Comparison of ENCODE assay signal across 29 cellular contexts in genomic region chr13:105414639-105415038, GRCh38. TPM values are rescaled to one million over a fixed set of nuclear protein-coding genes. Genes with fewer than 3 reads are reported as not detected.
DNase-seq lines count a peak whose midpoint lies in the region; ATAC-seq, FAIRE-seq and TF ChIP-seq lines count a peak whose summit lies in the region.
"Had no signal": no experiment of that assay in that cellular context is flagged by ENCODE, and none has a peak within 500 bp of the region (broad histone marks: within the 10 kb centered on the region; RNA-seq: fewer than 3 reads in every experiment).

No MANE protein-coding gene starts in this region.

- no peak for TF ChIP-seq RAD21 in HepG2 (CRISPR knock-in tag; IDR thresholded peaks at IDR 0.05)
- TF ChIP-seq RAD21 in IMR-90 (IDR thresholded peaks at IDR 0.05; ENCODE audit: low read length): no peak
- TF ChIP-seq RAD21 in K562 (CRISPR knock-in tag; conservative IDR thresholded peaks at IDR 0.05 in 1 of 2, IDR thresholded peaks at IDR 0.05 in 1 of 2): no peak
- no peak for TF ChIP-seq RAD21 in SK-N-SH (IDR thresholded peaks at IDR 0.05; ENCODE audit: low read length)

- H2BK20ac ChIP-seq in IMR-90 (ENCODE audit: low read depth, low read length): no peak overlapping the region

- H3F3A ChIP-seq in SK-N-SH (replicated peaks; ENCODE audit: insufficient read depth): no peaks in the 10 kb centered on the region

- H4K20me1 ChIP-seq in HepG2 (ENCODE audit: insufficient read depth, low read length): no peaks in the 10 kb centered on the region
- no peaks in the 10 kb centered on the region for H4K20me1 ChIP-seq in IMR-90 (ENCODE audit: insufficient read depth, low read length)
- H4K20me1 ChIP-seq in K562 (replicated peaks; ENCODE audit: control insufficient read depth, insufficient read depth, low read length): no peaks in the 10 kb centered on the region
- H4K20me1 ChIP-seq in SK-N-SH (ENCODE audit: insufficient read depth): no peaks in the 10 kb centered on the region
- H4K20me1 ChIP-seq: BLaER1 had no signal

- BruUV-seq in HepG2 (replicated peaks; lab: Mats Ljungman, UMichigan) (no TSS peak), IMR-90 (replicated peaks; lab: Mats Ljungman, UMichigan) (no TSS peak), K562 (replicated peaks; lab: Mats Ljungman, UMichigan) (no TSS peak)

- no peak overlapping the region for H3K4me3 ChIP-seq in HepG2 (replicated peaks in 1 of 3; ENCODE audit: insufficient read depth in 1 of 3, low read depth in 2 of 3, low read length in 3 of 3)
- no peak overlapping the region for H3K4me3 ChIP-seq in right lobe of liver
- no peak overlapping the region for H3K4me3 ChIP-seq in IMR-90 (ENCODE audit: insufficient read depth, low read depth, low read length)
- no peak overlapping the region for H3K4me3 ChIP-seq in K562
- no peak overlapping the region for H3K4me3 ChIP-seq in SK-N-SH (ENCODE audit: low read depth in 2 of 2, low read length in 1 of 2)
- H3K4me3 ChIP-seq: BLaER1, GM12878 had no signal

- no peak overlapping the region for H3K4ac ChIP-seq in IMR-90 (ENCODE audit: low read depth, low read length)

- H4K91ac ChIP-seq in IMR-90 (ENCODE audit: insufficient read depth, low read depth, low read length): no peak overlapping the region

- intact Hi-C loops in HepG2 (cut with micrococcal nuclease; ENCODE audit: unreplicated experiment) (no loop called here), right lobe of liver (cut with DNase I) (no loop called here), IMR-90 (cut with micrococcal nuclease) (no loop called here), K562 (cut with micrococcal nuclease) (no loop called here)

- TF ChIP-seq POLR2A in HepG2 (IDR thresholded peaks at IDR 0.05; ENCODE audit: insufficient read depth in 1 of 2, low read depth in 2 of 2, low read length in 2 of 2): no peak
- no peak for TF ChIP-seq POLR2A in right lobe of liver (IDR thresholded peaks at IDR 0.05)
- no peak for TF ChIP-seq POLR2A in IMR-90 (IDR thresholded peaks at IDR 0.05; ENCODE audit: low read depth, low read length)
- no peak for TF ChIP-seq POLR2A in K562 (conservative IDR thresholded peaks at IDR 0.05)

- CTCF ChIA-PET in HepG2 (lab: Yijun Ruan, JAX; ENCODE audit: low intra/inter-chr PET ratio, low total read pairs) (no interaction called here), IMR-90 (lab: Yijun Ruan, JAX) (no interaction called here), K562 (lab: Yijun Ruan, JAX; ENCODE audit: low intra/inter-chr PET ratio) (no interaction called here), SK-N-SH (lab: Yijun Ruan, JAX) (no interaction called here)

- no peak overlapping the region for H3K23ac ChIP-seq in IMR-90 (ENCODE audit: low read depth, low read length)

- dilution Hi-C loops in IMR-90 (cut with HindIII; ENCODE audit: low sequenced_read_pairs, unreplicated experiment): no loop called here

- no peak overlapping the region for H2AK5ac ChIP-seq in IMR-90 (ENCODE audit: low read depth, low read length)

- H3K27me3 ChIP-seq in HepG2 (ENCODE audit: control insufficient read depth in 1 of 2, insufficient read depth in 2 of 2, low read length in 2 of 2) (no peaks in the 10 kb centered on the region), right lobe of liver (no peaks in the 10 kb centered on the region), IMR-90 (ENCODE audit: control insufficient read depth, insufficient read depth, low read length) (no peaks in the 10 kb centered on the region), K562 (ENCODE audit: control insufficient read depth in 2 of 2, insufficient read depth in 2 of 2, low read length in 2 of 2) (no peaks in the 10 kb centered on the region), SK-N-SH (ENCODE audit: insufficient read depth) (no peaks in the 10 kb centered on the region)
- H3K27me3 ChIP-seq: BE2C, BLaER1 had no signal

- DNase-seq in HepG2 (ENCODE audit: low spot score): no peak
- no peak for DNase-seq in right lobe of liver
- no peak for DNase-seq in IMR-90
- no peak for DNase-seq in K562 (ENCODE audit: extremely low read depth in 1 of 4, low spot score in 3 of 4)
- DNase-seq in GM10266 (ENCODE audit: extremely low spot score): no peak
- no peak for DNase-seq in SK-N-SH
- DNase-seq: ACHN; BE2C; C1 segment of cervical spinal cord; CD4-positive, alpha-beta memory T cell; CD4-positive, CD25-positive, alpha-beta regulatory T cell; CD8-positive, alpha-beta memory T cell; COR-L47; DMS 273 treated with DMSO at 0.1 percent for 48 hours; DMS153; DMS53; DMS79; GF-D8 had no signal

- no peaks in the 10 kb centered on the region for H3K36me3 ChIP-seq in HepG2 (replicated peaks in 1 of 2; ENCODE audit: control insufficient read depth in 1 of 2, insufficient read depth in 2 of 2, low read length in 2 of 2)
- H3K36me3 ChIP-seq in right lobe of liver: no peaks in the 10 kb centered on the region
- no peaks in the 10 kb centered on the region for H3K36me3 ChIP-seq in IMR-90 (ENCODE audit: control insufficient read depth, insufficient read depth, low read length)
- H3K36me3 ChIP-seq in K562 (ENCODE audit: control insufficient read depth, insufficient read depth, low read length): no peaks in the 10 kb centered on the region
- no peaks in the 10 kb centered on the region for H3K36me3 ChIP-seq in SK-N-SH (replicated peaks in 1 of 2; ENCODE audit: control insufficient read depth in 1 of 2, insufficient read depth in 2 of 2, low read length in 1 of 2)
- H3K36me3 ChIP-seq: BE2C, BLaER1 had no signal

- H3K4me2 ChIP-seq in HepG2 (ENCODE audit: low read depth, low read length) (no peak overlapping the region), IMR-90 (ENCODE audit: low read depth, low read length) (no peak overlapping the region), K562 (ENCODE audit: insufficient read depth, low read length) (no peak overlapping the region), SK-N-SH (no peak overlapping the region)
- H3K4me2 ChIP-seq: BLaER1 had no signal

- TF ChIP-seq EP300 in HepG2 (IDR thresholded peaks at IDR 0.05; ENCODE audit: low read depth in 2 of 2, low read length in 2 of 2) (no peak), HepG2 (CRISPR knock-in tag; IDR thresholded peaks at IDR 0.05; ENCODE audit: borderline replicate concordance) (no peak), K562 (IDR thresholded peaks at IDR 0.05; ENCODE audit: low read length) (no peak), SK-N-SH (IDR thresholded peaks at IDR 0.05; ENCODE audit: borderline replicate concordance in 1 of 2, low read depth in 1 of 2, low read length in 1 of 2) (no peak)

- no peak overlapping the region for H3K14ac ChIP-seq in IMR-90 (replicated peaks; ENCODE audit: low read depth, low read length)

- H2AK9ac ChIP-seq in IMR-90 (replicated peaks; ENCODE audit: low read depth, low read length, poor library complexity): no peak overlapping the region

- no peak overlapping the region for H3K18ac ChIP-seq in IMR-90 (ENCODE audit: low read depth, low read length)

- no peaks in the 10 kb centered on the region for H3K4me1 ChIP-seq in HepG2 (ENCODE audit: insufficient read depth, low read length)
- no peaks in the 10 kb centered on the region for H3K4me1 ChIP-seq in right lobe of liver
- H3K4me1 ChIP-seq in IMR-90 (ENCODE audit: control insufficient read depth, insufficient read depth, low read length): no peaks in the 10 kb centered on the region
- H3K4me1 ChIP-seq in K562 (replicated peaks in 1 of 2; ENCODE audit: control insufficient read depth in 2 of 2, insufficient read depth in 2 of 2, low read length in 2 of 2): no peaks in the 10 kb centered on the region
- H3K4me1 ChIP-seq in SK-N-SH (ENCODE audit: control insufficient read depth in 1 of 2, insufficient read depth in 2 of 2, low read depth in 1 of 2, low read length in 1 of 2): no peaks in the 10 kb centered on the region
- H3K4me1 ChIP-seq: BE2C, BLaER1 had no signal

- POLR2A ChIA-PET in HepG2 (lab: Yijun Ruan, JAX): no interaction called here
- POLR2A ChIA-PET in IMR-90 (lab: Charles Lee; ENCODE audit: unreplicated experiment): no interaction called here
- POLR2A ChIA-PET in K562 (lab: Yijun Ruan, JAX): no interaction called here
- POLR2A ChIA-PET in SK-N-SH (lab: Yijun Ruan, JAX): no interaction called here

- no peak overlapping the region for H2BK120ac ChIP-seq in IMR-90 (ENCODE audit: low read depth, low read length)

- TF ChIP-seq CTCF in HepG2 (CRISPR knock-in tag; IDR thresholded peaks at IDR 0.05): no peak
- no peak for TF ChIP-seq CTCF in right lobe of liver (IDR thresholded peaks at IDR 0.05)
- TF ChIP-seq CTCF in IMR-90 (conservative IDR thresholded peaks at IDR 0.05; ENCODE audit: low read depth, low read length): no peak
- TF ChIP-seq CTCF in K562 (IDR thresholded peaks at IDR 0.05 in 2 of 3, conservative IDR thresholded peaks at IDR 0.05 in 1 of 3; ENCODE audit: insufficient read depth in 2 of 3, low read depth in 1 of 3, low read length in 3 of 3): no peak
- no peak for TF ChIP-seq CTCF in GM10266 (IDR thresholded peaks at IDR 0.05; ENCODE audit: control insufficient read depth, insufficient read depth, low read depth, missing control alignments)
- no peak for TF ChIP-seq CTCF in SK-N-SH (IDR thresholded peaks at IDR 0.05)

- in situ Hi-C loops in HepG2 (cut with HindIII; ENCODE audit: extremely low pct_ligation_motif_present, low pct_unique_long_range_greater_than_20kb) (loop anchor here (25.0 kb wide), 1 partner anchor 1123 kb away; the partner anchor contains the start of gene EFNB2), IMR-90 (cut with MboI; ENCODE audit: low sequenced_read_pairs) (no loop called here), K562 (cut with MboI) (no loop called here)

- H3K79me2 ChIP-seq in HepG2 (ENCODE audit: insufficient read depth, low read length): no peaks in the 10 kb centered on the region
- H3K79me2 ChIP-seq in K562 (ENCODE audit: control insufficient read depth, insufficient read depth, low read length): no peaks in the 10 kb centered on the region
- H3K79me2 ChIP-seq in SK-N-SH (ENCODE audit: insufficient read depth): no peaks in the 10 kb centered on the region

- 10% methylated on average over 1 of the region's 1 CpG for WGBS in HepG2 (ENCODE audit: low lambda C conversion rate)
- 12% methylated on average over 1 of the region's 1 CpG for WGBS in right lobe of liver (ENCODE audit: insufficient coverage, low coverage, low lambda C conversion rate, missing lambda C conversion rate)
- WGBS in IMR-90 (ENCODE audit: extremely low coverage in 2 of 2, insufficient read length in 1 of 2), 2 experiments: no CpG with 5 or more reads among the region's 1 CpG
- 11% methylated on average over 1 of the region's 1 CpG for WGBS in K562 (ENCODE audit: insufficient coverage, low coverage, missing lambda C conversion rate)
- WGBS in SK-N-SH (ENCODE audit: low lambda C conversion rate): 75% methylated on average over 1 of the region's 1 CpG

- H3K9ac ChIP-seq in HepG2 (ENCODE audit: insufficient read depth, low read depth, low read length) (no peak overlapping the region), IMR-90 (ENCODE audit: low read depth, low read length) (no peak overlapping the region), K562 (ENCODE audit: insufficient read depth in 1 of 2, low read depth in 2 of 2, low read length in 2 of 2) (no peak overlapping the region), SK-N-SH (no peak overlapping the region)
- H3K9ac ChIP-seq: BLaER1 had no signal

- H3K9me2 ChIP-seq in SK-N-SH: no peaks in the 10 kb centered on the region

- no peak overlapping the region for H4K8ac ChIP-seq in IMR-90 (ENCODE audit: low read depth in 2 of 2, low read length in 2 of 2)

- H3K27ac ChIP-seq in HepG2 (ENCODE audit: extremely low read length, insufficient read depth, low read length) (no peak overlapping the region), right lobe of liver (no peak overlapping the region), IMR-90 (ENCODE audit: insufficient read depth, low read length) (no peak overlapping the region), K562 (ENCODE audit: extremely low read depth, low read depth, low read length) (no peak overlapping the region), SK-N-SH (ENCODE audit: low read depth in 2 of 2, low read length in 1 of 2) (no peak overlapping the region)
- H3K27ac ChIP-seq: 22Rv1, BLaER1 had no signal

- H3K9me1 ChIP-seq in IMR-90 (ENCODE audit: insufficient read depth, low read length) (no peaks in the 10 kb centered on the region), K562 (ENCODE audit: control insufficient read depth, insufficient read depth, low read length) (no peaks in the 10 kb centered on the region)

- no peak overlapping the region for H4K5ac ChIP-seq in IMR-90 (ENCODE audit: low read depth, low read length)

- H3K56ac ChIP-seq in IMR-90 (ENCODE audit: extremely low read depth, insufficient read depth, low read length): no peak overlapping the region

- FAIRE-seq in HepG2 (lab: Jason Lieb, UNC): no peak
- no peak for FAIRE-seq in K562 (lab: Jason Lieb, UNC)
- FAIRE-seq: G401.6, GM12878, GM12892, GM18507 had no signal

- no peak overlapping the region for H2BK15ac ChIP-seq in IMR-90 (ENCODE audit: low read depth, low read length)

- no peaks in the 10 kb centered on the region for H3K79me1 ChIP-seq in IMR-90 (ENCODE audit: low read depth in 1 of 2, low read length in 2 of 2)

- no peak overlapping the region for H2AFZ ChIP-seq in HepG2 (ENCODE audit: low read length)
- no peak overlapping the region for H2AFZ ChIP-seq in IMR-90 (replicated peaks; ENCODE audit: low read length, poor library complexity)
- H2AFZ ChIP-seq in K562 (ENCODE audit: low read depth, low read length): no peak overlapping the region
- H2AFZ ChIP-seq in SK-N-SH (ENCODE audit: low read depth): no peak overlapping the region

- H2BK5ac ChIP-seq in IMR-90 (ENCODE audit: low read depth, low read length, poor library complexity, severe bottlenecking): no peak overlapping the region

- peaks cover 25% of the 10 kb centered on the region; the same call in 1 of the 2 replicates for H3K9me3 ChIP-seq in HepG2 (ENCODE audit: low read length)
- H3K9me3 ChIP-seq in right lobe of liver: no peaks in the 10 kb centered on the region
- no peaks in the 10 kb centered on the region for H3K9me3 ChIP-seq in IMR-90 (ENCODE audit: control insufficient read depth, insufficient read depth, low read length)
- H3K9me3 ChIP-seq in K562 (replicated peaks; ENCODE audit: control insufficient read depth, insufficient read depth, low read depth, low read length): no peaks in the 10 kb centered on the region
- no peaks in the 10 kb centered on the region for H3K9me3 ChIP-seq in SK-N-SH
- H3K9me3 ChIP-seq: BE2C, BLaER1 had no signal

- ATAC-seq in HepG2 (no peak), right lobe of liver (no peak), IMR-90 (ENCODE audit: low read depth) (no peak), K562 (no peak), GM21576 (IDR thresholded peaks at IDR 0.05; ENCODE audit: unreplicated experiment) (no peak)
- ATAC-seq: GM12878 had no signal

RNA-seq across cellular contexts. Expression of gene DAOA, which starts 51.2 kb away (rescaled TPM):
- not detected in 2 replicates for total RNA-seq in HepG2 (2016; rRNA removed; fragmentation: Illumina TruSeq; extraction: Trizol)
- total RNA-seq in HepG2 (2016; cell fraction: cytosol; rRNA removed; fragmentation: Illumina TruSeq; extraction: Trizol; ENCODE audit: low read depth): not detected in 2 replicates
- total RNA-seq in HepG2 (2016; cell fraction: insoluble cytoplasmic fraction; rRNA removed; fragmentation: Illumina TruSeq; extraction: Trizol): not detected in 2 replicates
- not detected in 2 replicates for total RNA-seq in HepG2 (2016; cell fraction: membrane; rRNA removed; fragmentation: Illumina TruSeq; extraction: Trizol)
- not detected in 2 replicates for total RNA-seq in HepG2 (2016; cell fraction: nucleus; rRNA removed; fragmentation: Illumina TruSeq; extraction: Trizol)
- polyA plus RNA-seq in HepG2 (2011; rRNA removed): not detected in 2 replicates
- not detected in 2 replicates for polyA plus RNA-seq in HepG2 (2011; cell fraction: cytosol; rRNA removed)
- polyA plus RNA-seq in HepG2 (2011; cell fraction: nucleus; rRNA removed): not detected in 2 replicates
- not detected in 2 replicates for polyA plus RNA-seq in HepG2 (2012)
- not detected in 2 replicates for polyA plus RNA-seq in HepG2 (2016; cell fraction: cytosol; fragmentation: Illumina TruSeq; extraction: Trizol; ENCODE audit: low read depth)
- polyA plus RNA-seq in HepG2 (2016; cell fraction: insoluble cytoplasmic fraction; fragmentation: Illumina TruSeq; extraction: Trizol; ENCODE audit: low read depth): not detected in 2 replicates
- not detected in 2 replicates for polyA plus RNA-seq in HepG2 (2016; cell fraction: membrane; fragmentation: Illumina TruSeq; extraction: Trizol; ENCODE audit: low read depth)
- not detected in 2 replicates for polyA plus RNA-seq in HepG2 (2016; cell fraction: nucleus; fragmentation: Illumina TruSeq; extraction: Trizol; ENCODE audit: insufficient read depth, low read depth)
- not detected in 2 replicates for polyA minus RNA-seq in HepG2 (2011; rRNA and poly(A)+ RNA removed; ENCODE audit: low replicate concordance)
- polyA minus RNA-seq in HepG2 (2011; cell fraction: cytosol; rRNA and poly(A)+ RNA removed): not detected in 2 replicates
- polyA minus RNA-seq in HepG2 (2011; cell fraction: nucleus; rRNA and poly(A)+ RNA removed): not detected in 2 replicates
- total RNA-seq in right lobe of liver: not detected
- not detected in 2 replicates for total RNA-seq in IMR-90 (2012; rRNA removed)
- polyA plus RNA-seq in IMR-90 (2012; rRNA removed): not detected in 2 replicates
- polyA plus RNA-seq in IMR-90 (2012; cell fraction: cytosol; rRNA removed): not detected in 2 replicates
- not detected in 2 replicates for polyA plus RNA-seq in IMR-90 (2012; cell fraction: nucleus; rRNA removed; ENCODE audit: low replicate concordance)
- total RNA-seq in K562 (2011; cell fraction: chromatin; rRNA removed; ENCODE audit: low replicate concordance): not detected in 2 replicates
- not detected in 2 replicates for total RNA-seq in K562 (2011; cell fraction: nucleolus; rRNA removed)
- total RNA-seq in K562 (2011; cell fraction: nucleoplasm; rRNA removed): not detected in 2 replicates
- not detected in 2 replicates for total RNA-seq in K562 (2014; rRNA removed)
- total RNA-seq in K562 (2014; rRNA removed; fragmentation: Illumina TruSeq; extraction: Trizol): not detected in 2 replicates
- total RNA-seq in K562 (2015; rRNA removed; fragmentation: Illumina TruSeq; extraction: Trizol): not detected in 2 replicates
- total RNA-seq in K562 (2021): not detected in 2 replicates
- polyA plus RNA-seq in K562 (2011; rRNA removed): not detected in 2 replicates
- polyA plus RNA-seq in K562 (2011; cell fraction: cytosol; rRNA removed): not detected in 2 replicates
- polyA plus RNA-seq in K562 (2011; cell fraction: nucleus; rRNA removed): not detected in 2 replicates
- not detected in 2 replicates for polyA plus RNA-seq in K562 (2012)
- not detected in 2 replicates for polyA plus RNA-seq in K562 (2014; fragmentation: Illumina TruSeq; extraction: Trizol)
- not detected for polyA plus RNA-seq in K562 (2014; fragmentation: Nextera tagmentation; extraction: Ambion mirVana)
- polyA plus RNA-seq in K562 (2014; rRNA removed): not detected in 2 replicates
- not detected in 2 replicates for polyA minus RNA-seq in K562 (2011; rRNA and poly(A)+ RNA removed)
- not detected in 2 replicates for polyA minus RNA-seq in K562 (2011; cell fraction: cytosol; rRNA and poly(A)+ RNA removed)
- not detected in 2 replicates for polyA minus RNA-seq in K562 (2011; cell fraction: nucleus; rRNA and poly(A)+ RNA removed)
- not detected in 2 replicates for polyA plus RNA-seq in SK-N-SH (2012; rRNA removed)
- polyA plus RNA-seq in SK-N-SH (2012; cell fraction: cytosol; rRNA removed): not detected in 2 replicates
- not detected in 2 replicates for polyA plus RNA-seq in SK-N-SH (2012; cell fraction: nucleus; rRNA removed)
- total RNA-seq: A172; A673; CD4-positive, alpha-beta memory T cell; CD4-positive, CD25-positive, alpha-beta regulatory T cell; CD8-positive, alpha-beta memory T cell; GM12878 had no signal
- polyA plus RNA-seq: AG04450; CD14-positive monocyte; CD4-positive, alpha-beta memory T cell; CD4-positive, CD25-positive, alpha-beta regulatory T cell; CD8-positive, alpha-beta memory T cell; GM12878 had no signal

Comparison
In these comparisons a context has a peak if more than half of its experiments do, and no peak if none do; other contexts are left out.
1. Of the 241 proteins assayed by ChIP-seq in both HepG2 and K562: peak only in HepG2: MAFK; only in K562: none; in both: MAFF; in neither: 239.